8 cellular contexts compared by ENCODE assay signal in genomic region chr7:66413379-66414114, GRCh38.
DNase-seq lines count a peak whose midpoint lies in the region; ATAC-seq and TF ChIP-seq lines count a peak whose summit lies in the region.

No MANE protein-coding gene starts in this region.

- peak; percentile 89 for TF ChIP-seq CTCF in 22Rv1 (IDR thresholded peaks at IDR 0.05)
- TF ChIP-seq CTCF in omental fat pad (IDR thresholded peaks at IDR 0.05) = no peak

- H3K9me3 Mint-ChIP-seq in activated naive CD8-positive, alpha-beta T cell treated with anti-CD3 and anti-CD28 coated beads, Interleukin-2, amount 10 ng/mL, durations not matched to agents 7 days and 5 days = no peaks in the 10 kb centered on the region

- peaks cover 8% of the 10 kb centered on the region for H3K4me1 Mint-ChIP-seq in activated naive CD8-positive, alpha-beta T cell treated with anti-CD3 and anti-CD28 coated beads, Interleukin-2, amount 10 ng/mL, durations not matched to agents 7 days and 5 days

- H3K27me3 Mint-ChIP-seq in activated naive CD8-positive, alpha-beta T cell treated with anti-CD3 and anti-CD28 coated beads, Interleukin-2, amount 10 ng/mL, durations not matched to agents 7 days and 5 days = no peaks in the 10 kb centered on the region

- no peaks in the 10 kb centered on the region for H3K36me3 Mint-ChIP-seq in activated naive CD8-positive, alpha-beta T cell treated with anti-CD3 and anti-CD28 coated beads, Interleukin-2, amount 10 ng/mL, durations not matched to agents 7 days and 5 days

- POLR2A ChIA-PET in activated naive CD8-positive, alpha-beta T cell treated with anti-CD3 and anti-CD28 coated beads, Interleukin-2, amount 10 ng/mL, durations not matched to agents 7 days and 5 days (lab: Charles Lee) = interaction anchor here (0.6 to 1.1 kb wide), 8 partner anchors 80 to 643 kb away, joined by 3 to 6 read pairs (median 4); partner anchors contain the start of gene CRCP

- peak; percentile 58 for ATAC-seq in GM18867 (IDR thresholded peaks at IDR 0.05; ENCODE audit: unreplicated experiment)
- peak; percentile 57 for ATAC-seq in HG03469 (IDR thresholded peaks at IDR 0.05; ENCODE audit: unreplicated experiment)
- peak; percentile 84 for ATAC-seq in activated naive CD8-positive, alpha-beta T cell treated with anti-CD3 and anti-CD28 coated beads, Interleukin-2, amount 10 ng/mL, durations not matched to agents 7 days and 5 days (ENCODE audit: low read depth)
- ATAC-seq in omental fat pad (ENCODE audit: low FRiP score) = peak; percentile 90

- peak overlapping the region; percentile 48 for H3K27ac Mint-ChIP-seq in activated naive CD8-positive, alpha-beta T cell treated with anti-CD3 and anti-CD28 coated beads, Interleukin-2, amount 10 ng/mL, durations not matched to agents 7 days and 5 days

- H3K4me3 Mint-ChIP-seq in activated naive CD8-positive, alpha-beta T cell treated with anti-CD3 and anti-CD28 coated beads, Interleukin-2, amount 10 ng/mL, durations not matched to agents 7 days and 5 days = peak overlapping the region; percentile 75

- DNase-seq in SHP77 treated with DMSO at 0.1 percent for 48 hours (lab: John Stamatoyannopoulos, UW) (peak; percentile 97), head of caudate nucleus (peak; percentile 58 to 94 (median 90)), omental fat pad (ENCODE audit: low spot score) (peak; percentile 73), substantia nigra (lab: John Stamatoyannopoulos, UW) (peak; percentile 56 to 96 (median 80))
- DNase-seq in activated naive CD8-positive, alpha-beta T cell treated with anti-CD3 and anti-CD28 coated beads, Interleukin-2, amount 10 ng/mL, durations not matched to agents 7 days and 5 days = peak; percentile 84

- intact Hi-C loops in head of caudate nucleus (cut with DNase I) = no loop called here

- peak overlapping the region; percentile 80 for H3K27ac ChIP-seq in 22Rv1
- peak overlapping the region; percentile 67 for H3K27ac ChIP-seq in substantia nigra (ENCODE audit: low read depth, low read length, poor library complexity, severe bottlenecking)

Comparison
In these comparisons a context has a peak if more than half of its experiments do, and no peak if none do; other contexts are left out.
1. Peak in every context shown above with its lines: DNase-seq, ATAC-seq and H3K27ac ChIP-seq.